In the genomic region with DNA sequence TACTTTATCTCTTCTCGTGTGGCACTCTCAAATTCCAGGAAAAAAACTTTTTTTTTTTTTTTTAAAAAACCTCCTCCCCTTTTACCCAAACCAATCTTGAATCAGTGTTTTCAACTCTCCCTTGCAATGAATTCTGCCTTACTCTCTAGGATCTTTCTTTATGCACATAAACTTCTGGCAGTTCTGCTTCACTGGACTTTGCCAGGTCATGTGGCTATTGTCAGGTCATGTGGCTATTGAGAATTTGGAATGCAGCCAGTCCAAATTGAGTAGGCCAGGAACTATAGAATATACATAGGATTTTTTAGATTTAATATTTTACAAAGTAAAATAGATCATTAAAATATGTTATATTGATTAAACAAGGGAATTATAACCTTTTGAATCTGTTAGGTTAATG, we compare ENCODE assay signal across 22 cellular contexts.
A peak's percentile ranks its signal among the peaks of the same experiment; 100 is the strongest.
DNase-seq lines count a peak whose midpoint lies in the region; FAIRE-seq and TF ChIP-seq lines count a peak whose summit lies in the region.
"Had no signal": no experiment of that assay in that cellular context is flagged by ENCODE, and none has a peak within 500 bp of the region (broad histone marks: within the 10 kb centered on the region; RNA-seq: fewer than 3 reads in every experiment).

No MANE protein-coding gene starts in this region.

- H3K36me3 ChIP-seq in neural progenitor cell: no peaks in the 10 kb centered on the region
- H3K36me3 ChIP-seq in vagina: no peaks in the 10 kb centered on the region
- H3K36me3 ChIP-seq: BE2C had no signal

- H3K4me1 ChIP-seq in neural progenitor cell: no peaks in the 10 kb centered on the region
- peaks cover 12% of the 10 kb centered on the region for H3K4me1 ChIP-seq in vagina
- H3K4me1 ChIP-seq: BE2C had no signal

- no peaks in the 10 kb centered on the region for H3K36me3 Mint-ChIP-seq in neural progenitor cell
- H3K36me3 Mint-ChIP-seq: IgD-negative memory B cell, T-cell had no signal

- H3F3A ChIP-seq in neural progenitor cell (ENCODE audit: low read depth): no peaks in the 10 kb centered on the region

- H3K27me3 ChIP-seq in neural progenitor cell (no peaks in the 10 kb centered on the region), vagina (no peaks in the 10 kb centered on the region)
- H3K27me3 ChIP-seq: BE2C had no signal

- H2AFZ ChIP-seq in neural progenitor cell (replicated peaks): peak overlapping the region; percentile 29

- H3K27ac ChIP-seq in neural progenitor cell (no peak overlapping the region), vagina (no peak overlapping the region)

- H3K27me3 Mint-ChIP-seq in neural progenitor cell (ENCODE audit: insufficient read depth, low read depth): no peaks in the 10 kb centered on the region
- H3K27me3 Mint-ChIP-seq: IgD-negative memory B cell, T-cell had no signal

- H3K27ac Mint-ChIP-seq in neural progenitor cell: no peak overlapping the region
- H3K27ac Mint-ChIP-seq: IgD-negative memory B cell, T-cell had no signal

- FAIRE-seq in A204.1 (lab: Jason Lieb, UNC) (peak; percentile 19), endometrium (lab: Jason Lieb, UNC) (peak; percentile 64)
- FAIRE-seq: D721Med, GM12878 had no signal

- no peak overlapping the region for H3K4me3 ChIP-seq in neural progenitor cell
- H3K4me3 ChIP-seq in vagina: no peak overlapping the region
- H3K4me3 ChIP-seq: GM12878 had no signal

- H3K79me2 ChIP-seq in neural progenitor cell (ENCODE audit: low read depth): no peaks in the 10 kb centered on the region

- no peak overlapping the region for H3K4me3 Mint-ChIP-seq in neural progenitor cell
- H3K4me3 Mint-ChIP-seq: IgD-negative memory B cell, T-cell had no signal

- H3K9me3 ChIP-seq in neural progenitor cell (ENCODE audit: low read depth) (no peaks in the 10 kb centered on the region), vagina (no peaks in the 10 kb centered on the region)
- H3K9me3 ChIP-seq: BE2C had no signal

- DNase-seq in NCI-H2029 (lab: John Stamatoyannopoulos, UW): peak; percentile 37
- no peak for DNase-seq in neural progenitor cell (ENCODE audit: low spot score)
- DNase-seq in T1000 (lab: John Stamatoyannopoulos, UW): no peak
- no peak for DNase-seq in vagina (ENCODE audit: extremely low spot score in 2 of 2)
- no peak for DNase-seq in epidermal melanocyte (ENCODE audit: insufficient read length, low spot score)
- DNase-seq: BE2C, DMS79, GOT3, HCEC 1CT, Karpas-422, MV-4-11, NCI-H1105 treated with DMSO at 0.1 percent for 48 hours, NCI-H2107, NCI-H446 treated with DMSO at 0.1 percent for 48 hours, NCI-H526 treated with DMSO at 0.1 percent for 48 hours, SIG-M5, T-cell had no signal

- no peaks in the 10 kb centered on the region for H3K4me1 Mint-ChIP-seq in neural progenitor cell
- H3K4me1 Mint-ChIP-seq: IgD-negative memory B cell, T-cell had no signal

- TF ChIP-seq POLR2A in vagina (IDR thresholded peaks at IDR 0.05): no peak

- H3K9me3 Mint-ChIP-seq in neural progenitor cell: peaks cover 7% of the 10 kb centered on the region

- no peak overlapping the region for H3K4me2 ChIP-seq in neural progenitor cell

- TF ChIP-seq CTCF in neural progenitor cell (IDR thresholded peaks at IDR 0.05): no peak
- no peak for TF ChIP-seq CTCF in vagina (IDR thresholded peaks at IDR 0.05)

- no peaks in the 10 kb centered on the region for H4K20me1 ChIP-seq in neural progenitor cell (ENCODE audit: low read depth)

- no peak overlapping the region for H3K9ac ChIP-seq in neural progenitor cell

- intact Hi-C loops in vagina (cut with DNase I): no loop called here
